In genomic region chr1:96596226-96596625, GRCh38 we compare ENCODE assay signal across 8 cellular contexts.
DNase-seq lines count a peak whose midpoint lies in the region; ATAC-seq and TF ChIP-seq lines count a peak whose summit lies in the region.

No MANE protein-coding gene starts in this region.

- in situ Hi-C loops in Panc1 (cut with HindIII; ENCODE audit: low pct_unique_long_range_greater_than_20kb, low sequenced_read_pairs) = no loop called here

- BruUV-seq in Panc1 (replicated peaks; lab: Mats Ljungman, UMichigan) = no TSS peak

- H3K4me3 ChIP-seq in Panc1 (ENCODE audit: low read depth in 2 of 2, low read length in 2 of 2) (no peak overlapping the region), epithelial cell of esophagus (ENCODE audit: low read length) (no peak overlapping the region), Peyer's patch (no peak overlapping the region)

- intact Hi-C loops in Panc1 (cut with micrococcal nuclease; ENCODE audit: unreplicated experiment) = no loop called here

- no peak for TF ChIP-seq POLR2A in Peyer's patch (IDR thresholded peaks at IDR 0.05)

- TF ChIP-seq CTCF in Panc1 (IDR thresholded peaks at IDR 0.05) = peak; percentile 72
- TF ChIP-seq CTCF in epithelial cell of esophagus (IDR thresholded peaks at IDR 0.05; ENCODE audit: insufficient read depth, low read depth, low read length, missing control alignments) = peak; percentile 70
- peak in 2 of 6 experiments; percentile 8 to 24 for TF ChIP-seq CTCF in Peyer's patch (IDR thresholded peaks at IDR 0.05)

- POLR2A ChIA-PET in Panc1 (lab: Charles Lee) = no interaction called here

- H3K36me3 ChIP-seq in Panc1 (ENCODE audit: control insufficient read depth, insufficient read depth, low read length) = no peaks in the 10 kb centered on the region
- no peaks in the 10 kb centered on the region for H3K36me3 ChIP-seq in Peyer's patch

- ATAC-seq in GM18502 (IDR thresholded peaks at IDR 0.05; ENCODE audit: poor library complexity, unreplicated experiment) (peak; percentile 89), HG03025 (IDR thresholded peaks at IDR 0.05; ENCODE audit: low FRiP score, unreplicated experiment) (peak; percentile 72), Panc1 (peak; percentile 68; the same call in 1 of the 2 replicates)

- H3K27me3 ChIP-seq in Panc1 (ENCODE audit: control insufficient read depth, insufficient read depth, low read length) (no peaks in the 10 kb centered on the region), Peyer's patch (no peaks in the 10 kb centered on the region)

- DNase-seq in AML-193 (lab: John Stamatoyannopoulos, UW) (peak; percentile 43 to 51), Panc1 (ENCODE audit: low read depth, low spot score) (peak; percentile 8), epithelial cell of esophagus (ENCODE audit: low read depth) (peak; percentile 55), Peyer's patch (no peak)
- peak; percentile 37 for DNase-seq in stimulated activated CD8-positive, alpha-beta memory T cell treated with anti-CD3 and anti-CD28 coated beads, Interleukin-4, amount 100 ng/mL, for 48 hours
- DNase-seq in activated effector memory CD4-positive, alpha-beta T cell treated with Interleukin-2 at 50 U/mL for 16 hours = no peak

- CTCF ChIA-PET in Panc1 (lab: Charles Lee) = interaction anchor here (0.7 kb wide), 1 partner anchor 169 kb away, joined by 8 read pairs; no protein-coding TSS in a partner anchor

- H3K9me3 ChIP-seq in Panc1 (ENCODE audit: control insufficient read depth, insufficient read depth, low read depth, low read length) = no peaks in the 10 kb centered on the region
- no peaks in the 10 kb centered on the region for H3K9me3 ChIP-seq in Peyer's patch

- H3K4me1 ChIP-seq in Panc1 (ENCODE audit: control insufficient read depth, insufficient read depth, low read length) (no peaks in the 10 kb centered on the region), Peyer's patch (no peaks in the 10 kb centered on the region)

- no peak overlapping the region for H3K27ac ChIP-seq in Panc1 (ENCODE audit: low read length)
- H3K27ac ChIP-seq in Peyer's patch = no peak overlapping the region

Comparison
In these comparisons a context has a peak if more than half of its experiments do, and no peak if none do; other contexts are left out.
1. DNase-seq: peak in AML-193 (2 of 2), Panc1 (single experiment), epithelial cell of esophagus (single experiment) and stimulated activated CD8-positive, alpha-beta memory T cell treated with anti-CD3 and anti-CD28 coated beads, Interleukin-4, amount 100 ng/mL, for 48 hours (single experiment); none in activated effector memory CD4-positive, alpha-beta T cell treated with Interleukin-2 at 50 U/mL for 16 hours (single experiment) and Peyer's patch (0 of 3).
2. Peak in every context shown above with its lines, with median percentiles within 50 percentile points of each other: ATAC-seq.